ENCODE assay signal across 8 cellular contexts in the genomic region with DNA sequence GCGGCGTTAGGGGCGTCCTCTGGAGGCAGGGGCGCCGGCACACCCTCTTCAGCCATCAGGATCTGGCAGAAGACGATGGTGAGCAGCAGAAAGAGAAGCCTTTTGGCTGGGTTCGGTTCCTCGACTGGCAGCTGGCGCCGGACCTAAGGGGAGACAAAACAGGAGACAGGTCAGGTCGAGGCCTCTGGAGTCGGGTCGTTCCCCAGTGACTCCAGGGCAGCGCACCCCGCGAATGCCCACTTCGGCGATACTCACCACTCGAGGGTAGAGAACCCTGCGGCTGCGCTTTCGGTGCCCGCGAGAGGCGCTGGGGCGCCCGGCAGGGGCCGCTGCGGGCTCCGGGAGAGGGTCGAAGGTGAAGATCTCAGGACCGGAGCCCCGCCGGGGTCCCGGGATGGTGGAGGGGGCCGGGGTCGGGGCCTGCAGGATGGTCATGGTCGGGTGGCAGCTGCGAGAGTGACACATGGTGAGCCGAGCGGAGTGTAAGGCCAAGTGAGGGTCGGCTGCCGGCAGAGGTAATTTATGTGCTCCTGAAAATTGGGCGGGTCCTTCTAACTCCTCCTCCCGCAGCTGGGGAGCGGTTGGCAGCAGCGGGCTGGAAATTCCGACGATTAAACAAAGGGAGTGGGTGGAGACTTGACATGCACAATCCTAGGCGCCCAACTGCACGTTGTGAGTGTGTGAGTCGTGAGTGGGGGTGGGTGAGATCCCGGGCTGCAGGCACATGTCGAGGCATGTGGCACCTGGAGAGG. TPM values are rescaled to one million over a fixed set of nuclear protein-coding genes. Genes with fewer than 3 reads are reported as not detected.
DNase-seq lines count a peak whose midpoint lies in the region; ATAC-seq, FAIRE-seq and TF ChIP-seq lines count a peak whose summit lies in the region.

A gene with protein sequence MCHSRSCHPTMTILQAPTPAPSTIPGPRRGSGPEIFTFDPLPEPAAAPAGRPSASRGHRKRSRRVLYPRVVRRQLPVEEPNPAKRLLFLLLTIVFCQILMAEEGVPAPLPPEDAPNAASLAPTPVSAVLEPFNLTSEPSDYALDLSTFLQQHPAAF (minus strand): TSS at position 494 of the 752 bp plus-strand sequence. CDS start 29 bp downstream, at position 465.

- H2AFZ ChIP-seq in SU-DHL-6 (ENCODE audit: low read depth, low read length, severe bottlenecking): peak within 1 kb of the TSS; percentile 35

- H3K27me3 ChIP-seq in SU-DHL-6 (ENCODE audit: low read length) (no peaks in the 10 kb centered on the region), adipocyte (replicated peaks; ENCODE audit: control insufficient read depth, insufficient read depth, low read length) (no peaks in the 10 kb centered on the region), heart right ventricle (no peaks in the 10 kb centered on the region), upper lobe of left lung (no peaks in the 10 kb centered on the region)

- H3F3A ChIP-seq in SU-DHL-6 (ENCODE audit: insufficient read depth): peaks cover 9% of the 10 kb centered on the region

- H4K20me1 ChIP-seq in SU-DHL-6 (ENCODE audit: low read depth, low read length): no peaks in the 10 kb centered on the region

- no peak for TF ChIP-seq EP300 in upper lobe of left lung (IDR thresholded peaks at IDR 0.05)

- FAIRE-seq in GM12891 (lab: Jason Lieb, UNC): peak; percentile 72

- peak within 1 kb of the TSS; percentile 74 for H3K4me2 ChIP-seq in SU-DHL-6 (ENCODE audit: low read depth, low read length, poor library complexity, severe bottlenecking)

- TF ChIP-seq CTCF in SU-DHL-6 (IDR thresholded peaks at IDR 0.05; ENCODE audit: insufficient read depth, low read length, poor library complexity, severe bottlenecking) (peak; percentile 72), heart right ventricle (IDR thresholded peaks at IDR 0.05) (peak; percentile 40 to 79 (median 66)), upper lobe of left lung (IDR thresholded peaks at IDR 0.05) (peak; percentile 55 to 76 (median 62))

- TF ChIP-seq POLR2A in GM12891 (IDR thresholded peaks at IDR 0.05; ENCODE audit: low read depth, low read length): peak; percentile 99
- TF ChIP-seq POLR2A in upper lobe of left lung (IDR thresholded peaks at IDR 0.05): peak; percentile 61 to 93 (median 79)

- H3K9me2 ChIP-seq in SU-DHL-6 (replicated peaks; ENCODE audit: insufficient read depth, low read length): no peaks in the 10 kb centered on the region

- no peak for DNase-seq in GM12891 (ENCODE audit: insufficient read length, low spot score)
- peak; percentile 94 for DNase-seq in adipocyte (ENCODE audit: low read depth)
- DNase-seq in heart right ventricle: peak; percentile 79 to 92
- peak in 7 of 10 donors; percentile 59 to 93 (median 60) for DNase-seq in posterior cingulate gyrus
- DNase-seq in upper lobe of left lung: peak; percentile 92 to 95
- no peak for DNase-seq in 8988T

- intact Hi-C loops in heart right ventricle (cut with DNase I): loop anchor here in 9 of 10 donors (2.0 to 10.0 kb wide), 9 partner anchors 38 to 341 kb away; partner anchors contain the start of genes DDR1 (in 1 of the 9), MRPS18B (in 1 of the 9) and PPP1R10 (in 1 of the 9)
- intact Hi-C loops in posterior cingulate gyrus (cut with DNase I): loop anchor here (5.0 to 10.0 kb wide), 3 partner anchors 38 to 341 kb away; no protein-coding TSS in a partner anchor

- ATAC-seq in heart right ventricle (peak; percentile 49 to 75 (median 60)), upper lobe of left lung (ENCODE audit: low FRiP score in 2 of 2) (peak; percentile 70 to 71)

- 2% methylated on average over 54 of the region's 54 CpGs for WGBS in heart right ventricle, 2 donors
- 1% methylated on average over 29 to 35 of the region's 54 CpGs for WGBS in upper lobe of left lung, 2 donors

- H3K4me1 ChIP-seq in adipocyte (ENCODE audit: control insufficient read depth, insufficient read depth, low read length): peaks cover 42% of the 10 kb centered on the region
- peaks cover 11 to 63% (median 52%) of the 10 kb centered on the region in 9 donors for H3K4me1 ChIP-seq in heart right ventricle
- H3K4me1 ChIP-seq in upper lobe of left lung: peaks cover 40 to 50% (median 46%) of the 10 kb centered on the region in 4 donors

- H3K9me3 ChIP-seq in KOPT-K1 (ENCODE audit: insufficient read depth, low read length, poor library complexity, severe bottlenecking): no peaks in the 10 kb centered on the region
- H3K9me3 ChIP-seq in SU-DHL-6 (ENCODE audit: insufficient read depth, low read length): no peaks in the 10 kb centered on the region
- H3K9me3 ChIP-seq in adipocyte (ENCODE audit: control insufficient read depth, low read length): no peaks in the 10 kb centered on the region
- H3K9me3 ChIP-seq in heart right ventricle: no peaks in the 10 kb centered on the region
- H3K9me3 ChIP-seq in upper lobe of left lung: no peaks in the 10 kb centered on the region

- H3K4me3 ChIP-seq in SU-DHL-6 (ENCODE audit: insufficient read depth, low read length, poor library complexity, severe bottlenecking): peak within 1 kb of the TSS; percentile 83
- peak within 1 kb of the TSS; percentile 93 for H3K4me3 ChIP-seq in adipocyte (ENCODE audit: low read length)
- peak within 1 kb of the TSS; percentile 63 to 95 (median 82) for H3K4me3 ChIP-seq in heart right ventricle
- H3K4me3 ChIP-seq in upper lobe of left lung: peak within 1 kb of the TSS; percentile 66 to 90 (median 82)

- H3K36me3 ChIP-seq in KOPT-K1 (ENCODE audit: insufficient read depth, low read length): peaks cover 12% of the 10 kb centered on the region
- peaks cover 6% of the 10 kb centered on the region; the same call in 1 of the 2 replicates for H3K36me3 ChIP-seq in SU-DHL-6 (ENCODE audit: low read length)
- H3K36me3 ChIP-seq in adipocyte (ENCODE audit: control insufficient read depth, insufficient read depth, low read length, severe bottlenecking): peaks cover 14% of the 10 kb centered on the region
- H3K36me3 ChIP-seq in heart right ventricle: peaks cover 0 to 31% (median 18%) of the 10 kb centered on the region in 9 donors
- peaks cover 4 to 21% (median 16%) of the 10 kb centered on the region in 4 donors for H3K36me3 ChIP-seq in upper lobe of left lung

- peak within 1 kb of the TSS; percentile 78; the same call in 1 of the 2 replicates for H3K9ac ChIP-seq in SU-DHL-6 (ENCODE audit: low read length)
- peak within 1 kb of the TSS; percentile 90 for H3K9ac ChIP-seq in adipocyte (ENCODE audit: low read length)

- H3K79me2 ChIP-seq in SU-DHL-6 (ENCODE audit: insufficient read depth, low read length): peaks cover 7% of the 10 kb centered on the region; the same call in 1 of the 2 replicates

- peak within 1 kb of the TSS; percentile 73 for H3K27ac ChIP-seq in KOPT-K1 (ENCODE audit: low read depth, low read length, poor library complexity, severe bottlenecking)
- H3K27ac ChIP-seq in SU-DHL-6 (ENCODE audit: low read depth, low read length): no peak within 1 kb of the TSS
- H3K27ac ChIP-seq in heart right ventricle: peak within 1 kb of the TSS; percentile 91 to 100 (median 96)
- H3K27ac ChIP-seq in upper lobe of left lung: peak within 1 kb of the TSS; percentile 93 to 97 (median 95)

TF ChIP-seq in GM12891, 5 proteins besides CTCF, POLR2A, EP300 and RAD21:
- TF ChIP-seq PAX5 (IDR thresholded peaks at IDR 0.05; ENCODE audit: insufficient read depth, low read length, severe bottlenecking) (no peak), POU2F2 (IDR thresholded peaks at IDR 0.05; ENCODE audit: low read depth, low read length) (peak; percentile 79; the same call in 1 of the 2 replicates), POLR2AphosphoS5 (IDR thresholded peaks at IDR 0.05; ENCODE audit: low read depth, low read length) (peak; percentile 98), SPI1 (IDR thresholded peaks at IDR 0.05; ENCODE audit: low read depth, low read length) (no peak), TAF1 (IDR thresholded peaks at IDR 0.05; ENCODE audit: low read depth, low read length) (peak; percentile 87)
TF ChIP-seq in GM12891: peak in this region for 3.

RNA-seq across cellular contexts. Expression of the gene that starts here (rescaled TPM):
- polyA plus RNA-seq in GM12891 (2012; ENCODE audit: low read depth, missing spikeins): 40.8 TPM
- total RNA-seq in heart right ventricle (100 to 1,000 TPM in 6 of 10 donors, 10 to 100 TPM in 4; 15.6 to 309 (median 115) TPM), upper lobe of left lung (10 to 100 TPM in 4 of 6 donors, 1 to 10 TPM in 2; 4.2 to 61.1 (median 19.8) TPM)
- polyA plus RNA-seq in heart right ventricle: 10 to 100 TPM; 25.3 to 93.9 TPM

Comparison
In these comparisons a context has a peak if more than half of its experiments do, and no peak if none do; other contexts are left out.
1. DNase-seq: peak in adipocyte (single experiment), heart right ventricle (2 of 2), posterior cingulate gyrus (7 of 10) and upper lobe of left lung (2 of 2); none in GM12891 (single experiment) and 8988T (single experiment).
2. Peak in every context shown above with its lines, with median percentiles within 50 percentile points of each other: H3K4me3 ChIP-seq and CTCF ChIP-seq.